28 cellular contexts compared by ENCODE assay signal in genomic region chr3:159741281-159741680, GRCh38.
"Had no signal": no experiment of that assay in that cellular context is flagged by ENCODE, and none has a peak within 500 bp of the region (broad histone marks: within the 10 kb centered on the region; RNA-seq: fewer than 3 reads in every experiment).

No MANE protein-coding gene starts in this region.

- ATAC-seq: natural killer cell; psoas muscle; right cardiac atrium; sciatic nerve; stimulated activated memory B cell treated with anti-CD40 and anti-IgM and Interleukin-4, amounts not matched to agents 10 μg/mL and 1 μg/mL and 100 μg/mL, for 72 hours; stimulated activated naive CD8-positive, alpha-beta T cell treated with anti-CD3 and anti-CD28 coated beads, Interleukin-15, amount 100 ng/mL, for 72 hours; stimulated activated naive CD8-positive, alpha-beta T cell treated with anti-CD3 and anti-CD28 coated beads, Interleukin-15, Interleukin-2, amounts not matched to agents 100 U/mL and 50 U/mL, for 24 hours had no signal

- H3K9ac ChIP-seq: neural progenitor cell, parathyroid adenoma had no signal

- H3K4me3 ChIP-seq: neural progenitor cell, ovary, psoas muscle, skin epidermis, smooth muscle cell, spleen, suprapubic skin, testis, tibial artery, transverse colon, upper lobe of left lung, vagina had no signal

- H3K27ac ChIP-seq: neural progenitor cell, ovary, parathyroid adenoma, psoas muscle, skin epidermis, spleen, suprapubic skin, testis, tibial artery, transverse colon, upper lobe of left lung, vagina had no signal

- H3K4me2 ChIP-seq: neural progenitor cell, smooth muscle cell had no signal

- DNase-seq: natural killer cell; occipital lobe; ovary; psoas muscle; right cardiac atrium; spleen; stimulated activated CD4-positive, alpha-beta T cell treated with anti-CD3 and anti-CD28 coated beads, Interleukin-12 subunit alpha, Interleukin-12 subunit beta, amount 100 ng/mL, for 4 hours; stimulated activated CD4-positive, alpha-beta T cell treated with anti-CD3 and anti-CD28 coated beads, Interleukin-1b, Interleukin-23, amount 100 ng/mL, for 48 hours; stimulated activated CD4-positive, alpha-beta T cell treated with anti-CD3 and anti-CD28 coated beads, Interleukin-4, amount 100 ng/mL, for 1 hour; stimulated activated CD4-positive, alpha-beta T cell treated with anti-CD3 and anti-CD28 coated beads, Interleukin-4, amount 100 ng/mL, for 4 hours; stimulated activated CD8-positive, alpha-beta memory T cell treated with anti-CD3 and anti-CD28 coated beads, Interleukin-4, amount 100 ng/mL, for 48 hours; stimulated activated naive CD4-positive, alpha-beta T cell; stimulated activated naive CD8-positive, alpha-beta T cell treated with anti-CD3 and anti-CD28 coated beads, Interleukin-15, amount 100 ng/mL, for 72 hours; stimulated activated naive CD8-positive, alpha-beta T cell treated with anti-CD3 and anti-CD28 coated beads, Interleukin-15, Interleukin-2, amounts not matched to agents 100 U/mL and 50 U/mL, for 24 hours; substantia nigra; testis; tibial artery; transverse colon; upper lobe of left lung had no signal

- FAIRE-seq: urothelium cell line had no signal

- H3K4me1 ChIP-seq: parathyroid adenoma, psoas muscle, spleen, suprapubic skin, testis, tibial artery, transverse colon, upper lobe of left lung, vagina had no signal

- H3K79me2 ChIP-seq: parathyroid adenoma had no signal

- H3K36me3 ChIP-seq: neural progenitor cell, ovary, spleen, suprapubic skin, tibial artery, transverse colon, upper lobe of left lung, vagina had no signal

- H2AFZ ChIP-seq: neural progenitor cell, parathyroid adenoma had no signal

- H3K27me3 ChIP-seq: neural progenitor cell, ovary, suprapubic skin, testis, tibial artery, transverse colon, upper lobe of left lung, vagina had no signal

- H3K9me3 ChIP-seq: ovary, psoas muscle, spleen, suprapubic skin, testis, tibial artery, transverse colon, upper lobe of left lung, vagina had no signal
